Comparison of ENCODE assay signal across 8 cellular contexts in genomic region chrX:118528089-118528753, GRCh38. TPM values are rescaled to one million over a fixed set of nuclear protein-coding genes. Genes with fewer than 3 reads are reported as not detected.
DNase-seq lines count a peak whose midpoint lies in the region; ATAC-seq and TF ChIP-seq lines count a peak whose summit lies in the region.

No MANE protein-coding gene starts in this region.

- no peak overlapping the region for H2BK15ac ChIP-seq in mesenchymal stem cell (ENCODE audit: low read depth, poor library complexity, severe bottlenecking)

- H3K79me1 ChIP-seq in mesenchymal stem cell (replicated peaks; ENCODE audit: low read length, poor library complexity, severe bottlenecking) = no peaks in the 10 kb centered on the region

- no peak overlapping the region for H3K27ac ChIP-seq in mesenchymal stem cell (ENCODE audit: low read length, poor library complexity, severe bottlenecking)

- no peak overlapping the region for H3K18ac ChIP-seq in mesenchymal stem cell (ENCODE audit: low read depth in 1 of 2, low read length in 2 of 2)

- no peak overlapping the region for H2AFZ ChIP-seq in mesenchymal stem cell (ENCODE audit: low read depth, low read length)

- H3K36me3 Mint-ChIP-seq in activated naive CD8-positive, alpha-beta T cell = no peaks in the 10 kb centered on the region
- H3K36me3 Mint-ChIP-seq in stimulated activated naive B cell treated with anti-CD40 and anti-IgM and Interleukin-4, amounts not matched to agents 10 μg/mL and 1 μg/mL and 100 μg/mL, for 72 hours = peaks cover 16 to 19% of the 10 kb centered on the region in 2 donors

- H3K4ac ChIP-seq in mesenchymal stem cell (ENCODE audit: low read depth in 1 of 2, low read length in 2 of 2) = no peak overlapping the region

- H3K23ac ChIP-seq in mesenchymal stem cell (ENCODE audit: low read length in 2 of 2) = no peak overlapping the region

- H2BK12ac ChIP-seq in mesenchymal stem cell (ENCODE audit: low read length in 2 of 2) = no peak overlapping the region

- H3K4me2 ChIP-seq in mesenchymal stem cell (ENCODE audit: low read length, poor library complexity, severe bottlenecking) = no peak overlapping the region

- H2BK5ac ChIP-seq in mesenchymal stem cell (ENCODE audit: low read depth, low read length, poor library complexity, severe bottlenecking) = no peak overlapping the region

- peak overlapping the region; percentile 98 for H3K27ac Mint-ChIP-seq in activated naive CD8-positive, alpha-beta T cell
- H3K27ac Mint-ChIP-seq in stimulated activated naive B cell treated with anti-CD40 and anti-IgM and Interleukin-4, amounts not matched to agents 10 μg/mL and 1 μg/mL and 100 μg/mL, for 72 hours = peak overlapping the region; percentile 94

- no peak overlapping the region for H2BK120ac ChIP-seq in mesenchymal stem cell (ENCODE audit: low read depth, low read length)

- peaks cover 77% of the 10 kb centered on the region for H3K4me1 Mint-ChIP-seq in activated naive CD8-positive, alpha-beta T cell (ENCODE audit: low read depth)
- H3K4me1 Mint-ChIP-seq in stimulated activated naive B cell treated with anti-CD40 and anti-IgM and Interleukin-4, amounts not matched to agents 10 μg/mL and 1 μg/mL and 100 μg/mL, for 72 hours = peaks cover 41 to 59% of the 10 kb centered on the region in 2 donors

- no peaks in the 10 kb centered on the region for H3K36me3 ChIP-seq in mesenchymal stem cell (ENCODE audit: control insufficient read depth in 1 of 2, insufficient read depth in 2 of 2, low read depth in 1 of 2, low read length in 2 of 2)

- no peak overlapping the region for H3K4me3 ChIP-seq in mesenchymal stem cell (ENCODE audit: insufficient read depth in 1 of 2, low read depth in 1 of 2, low read length in 2 of 2)

- H3K4me1 ChIP-seq in mesenchymal stem cell (ENCODE audit: control insufficient read depth, insufficient read depth, low read depth, low read length) = no peaks in the 10 kb centered on the region

- no peak overlapping the region for H4K91ac ChIP-seq in mesenchymal stem cell (ENCODE audit: low read length)

- no peaks in the 10 kb centered on the region for H3K27me3 ChIP-seq in mesenchymal stem cell (ENCODE audit: control insufficient read depth in 1 of 2, insufficient read depth in 1 of 2, low read length in 2 of 2)

- no peaks in the 10 kb centered on the region for H3K9me3 Mint-ChIP-seq in activated naive CD8-positive, alpha-beta T cell (ENCODE audit: low read depth)
- peaks cover 2 to 10% of the 10 kb centered on the region in 2 donors for H3K9me3 Mint-ChIP-seq in stimulated activated naive B cell treated with anti-CD40 and anti-IgM and Interleukin-4, amounts not matched to agents 10 μg/mL and 1 μg/mL and 100 μg/mL, for 72 hours

- DNase-seq in T-helper 2 cell = peak; percentile 16 to 84 (median 45)
- peak; percentile 26 for DNase-seq in stimulated activated naive B cell treated with anti-CD40 and anti-IgM and Interleukin-4, amounts not matched to agents 10 μg/mL and 1 μg/mL and 100 μg/mL, for 72 hours
- no peak for DNase-seq in HT-29 (ENCODE audit: low spot score)
- no peak for DNase-seq in mesenchymal stem cell
- no peak for DNase-seq in iPS-NIHi7 (ENCODE audit: extremely low spot score)

- H3K9me3 ChIP-seq in mesenchymal stem cell (ENCODE audit: control insufficient read depth, low read length) = no peaks in the 10 kb centered on the region

- TF ChIP-seq POLR2A in GM18505 (IDR thresholded peaks at IDR 0.05; ENCODE audit: borderline replicate concordance, extremely low read depth, insufficient read depth, insufficient read length) = no peak

- WGBS in mesenchymal stem cell = 96% methylated on average over 10 of the region's 10 CpGs

- no peak overlapping the region for H2AK5ac ChIP-seq in mesenchymal stem cell (ENCODE audit: low read length, severe bottlenecking)

- ATAC-seq in GM18505 (IDR thresholded peaks at IDR 0.05; ENCODE audit: unreplicated experiment) = peak; percentile 62
- ATAC-seq in HG02852 (IDR thresholded peaks at IDR 0.05; ENCODE audit: unreplicated experiment) = peak; percentile 74
- ATAC-seq in stimulated activated naive B cell treated with anti-CD40 and anti-IgM and Interleukin-4, amounts not matched to agents 10 μg/mL and 1 μg/mL and 100 μg/mL, for 72 hours (replicated peaks) = peak; percentile 73 to 78

- H3K27me3 Mint-ChIP-seq in activated naive CD8-positive, alpha-beta T cell = no peaks in the 10 kb centered on the region
- no peaks in the 10 kb centered on the region for H3K27me3 Mint-ChIP-seq in stimulated activated naive B cell treated with anti-CD40 and anti-IgM and Interleukin-4, amounts not matched to agents 10 μg/mL and 1 μg/mL and 100 μg/mL, for 72 hours

- H3K4me3 Mint-ChIP-seq in activated naive CD8-positive, alpha-beta T cell = peak overlapping the region; percentile 91
- peak overlapping the region; percentile 86 to 87 for H3K4me3 Mint-ChIP-seq in stimulated activated naive B cell treated with anti-CD40 and anti-IgM and Interleukin-4, amounts not matched to agents 10 μg/mL and 1 μg/mL and 100 μg/mL, for 72 hours

- H4K8ac ChIP-seq in mesenchymal stem cell (ENCODE audit: low read length) = no peak overlapping the region

- no peak overlapping the region for H3K9ac ChIP-seq in mesenchymal stem cell (ENCODE audit: low read length)

- no peak overlapping the region for H3K14ac ChIP-seq in mesenchymal stem cell (ENCODE audit: low read length in 2 of 2)

RNA-seq across cellular contexts. Expression of gene DOCK11, which starts 32.6 kb away (rescaled TPM):
- total RNA-seq in HT-29 (2014; rRNA removed; shearing (Covaris generic)) = 0.13 and 0.23 TPM in 2 replicates
- 9.6 TPM for polyA plus RNA-seq in mesenchymal stem cell (2013, experiment 1 of 2)
- polyA plus RNA-seq in mesenchymal stem cell (2013, experiment 2 of 2) = 9.6 TPM

Comparison
In these comparisons a context has a peak if more than half of its experiments do, and no peak if none do; other contexts are left out.
1. DNase-seq: peak in T-helper 2 cell (5 of 5) and stimulated activated naive B cell treated with anti-CD40 and anti-IgM and Interleukin-4, amounts not matched to agents 10 μg/mL and 1 μg/mL and 100 μg/mL, for 72 hours (single experiment); none in HT-29 (single experiment), mesenchymal stem cell (single experiment) and iPS-NIHi7 (single experiment).
2. Peak in every context shown above with its lines, with median percentiles within 50 percentile points of each other: ATAC-seq.